ENCODE assay signal across 8 cellular contexts in the genomic region with DNA sequence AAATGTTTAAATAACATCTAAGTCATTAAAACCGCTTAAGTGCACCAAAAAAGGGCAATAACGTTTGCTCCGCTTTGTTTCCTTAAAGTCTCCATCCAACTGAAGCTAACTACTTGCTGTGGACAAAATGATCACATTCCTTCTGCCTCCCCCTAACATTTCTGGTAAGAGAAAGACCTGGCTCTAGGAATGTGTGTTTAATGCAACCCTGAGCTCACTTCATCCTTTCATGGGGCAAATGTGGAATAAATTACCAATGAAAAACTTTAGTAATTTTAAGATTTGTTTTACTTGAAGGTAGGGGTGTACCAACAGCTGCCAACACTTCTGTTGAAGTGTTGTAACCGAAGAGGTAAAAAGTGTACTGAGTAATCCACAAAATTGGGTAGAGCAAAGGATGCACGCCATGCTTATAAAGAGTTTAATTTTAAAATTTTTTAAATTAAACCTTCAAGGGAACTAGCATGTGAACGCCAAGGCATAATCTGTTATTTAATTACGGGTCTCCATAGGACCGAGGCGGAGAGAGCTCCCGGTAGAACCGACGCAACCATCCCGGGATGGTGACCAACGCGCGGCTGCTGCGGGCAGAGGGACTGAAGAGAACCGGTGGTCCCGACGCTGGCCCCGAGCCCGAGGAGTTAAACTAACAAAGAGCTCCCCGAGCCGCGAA. TPM values are rescaled to one million over a fixed set of nuclear protein-coding genes. Genes with fewer than 3 reads are reported as not detected.
A peak's percentile ranks its signal among the peaks of the same experiment; 100 is the strongest.
DNase-seq lines count a peak whose midpoint lies in the region; ATAC-seq and TF ChIP-seq lines count a peak whose summit lies in the region.

No MANE protein-coding gene starts in this region.

- POLR2A ChIA-PET in GM10248 (lab: Yijun Ruan, JAX), result interaction anchor here (0.5 to 3.0 kb wide), 2 partner anchors 149 to 183 kb away, joined by 3 to 22 read pairs; a partner anchor contains a TSS

- no peak overlapping the region for H2BK12ac ChIP-seq in trophoblast cell (ENCODE audit: low read length)

- peak overlapping the region; percentile 95 for H3K14ac ChIP-seq in trophoblast cell (ENCODE audit: low read length)

- peak overlapping the region; percentile 97 for H3K18ac ChIP-seq in trophoblast cell (ENCODE audit: low read length)

- ATAC-seq in GM19035 (IDR thresholded peaks at IDR 0.05; ENCODE audit: unreplicated experiment) (peak; percentile 1), GM18498 (IDR thresholded peaks at IDR 0.05; ENCODE audit: unreplicated experiment) (no peak)

- CTCF ChIA-PET in GM10248 (lab: Yijun Ruan, JAX), result interaction anchor here (0.6 to 4.7 kb wide), 17 partner anchors 11 to 138 kb away, joined by 3 to 38 read pairs (median 3); a partner anchor contains a TSS

- H3K36me3 ChIP-seq in BE2C (no peaks in the 10 kb centered on the region), fibroblast of lung (ENCODE audit: control insufficient read depth, insufficient read depth, low read length) (no peaks in the 10 kb centered on the region), trophoblast cell (ENCODE audit: control insufficient read depth in 1 of 2, insufficient read depth in 2 of 2, low read length in 2 of 2) (no peaks in the 10 kb centered on the region)

- H3K27me3 ChIP-seq in BE2C, result no peaks in the 10 kb centered on the region
- no peaks in the 10 kb centered on the region for H3K27me3 ChIP-seq in fibroblast of lung (ENCODE audit: control insufficient read depth, insufficient read depth, low read length)
- H3K27me3 ChIP-seq in trophoblast cell (ENCODE audit: insufficient read depth, low read length), result no peaks in the 10 kb centered on the region

- H3K9ac ChIP-seq in fibroblast of lung (ENCODE audit: insufficient read depth, low read length) (peak overlapping the region; percentile 96), trophoblast cell (ENCODE audit: low read length) (peak overlapping the region; percentile 99)

- DNase-seq in BE2C (no peak), SW480 (ENCODE audit: low spot score) (peak; percentile 59), fibroblast of lung (ENCODE audit: low read depth in 2 of 2) (peak; percentile 53 to 63), trophoblast cell (peak in 1 of 2 donors; percentile 19), Ammon's horn (ENCODE audit: low spot score) (no peak), GM10248 (ENCODE audit: extremely low spot score) (no peak)

- H2BK5ac ChIP-seq in trophoblast cell (ENCODE audit: low read depth, low read length, poor library complexity), result peak overlapping the region; percentile 97

- H3K4me3 ChIP-seq in BE2C (ENCODE audit: low read depth, low read length) (peak overlapping the region; percentile 70), fibroblast of lung (replicated peaks in 1 of 4; ENCODE audit: control extremely low read depth in 1 of 4, insufficient read depth in 1 of 4, low read depth in 3 of 4, low read length in 4 of 4) (peak overlapping the region; percentile 72 to 88 (median 84)), trophoblast cell (ENCODE audit: low read depth, low read length) (peak overlapping the region; percentile 97)

- H4K91ac ChIP-seq in trophoblast cell (ENCODE audit: low read depth, low read length), result peak overlapping the region; percentile 97

- peak overlapping the region; percentile 94 for H4K8ac ChIP-seq in trophoblast cell (ENCODE audit: low read depth, low read length)

- H3K4me2 ChIP-seq in fibroblast of lung (ENCODE audit: extremely low read depth, insufficient read depth, low read length), result peak overlapping the region; percentile 88
- H3K4me2 ChIP-seq in trophoblast cell (ENCODE audit: low read length), result peak overlapping the region; percentile 51

- H2AFZ ChIP-seq in fibroblast of lung (ENCODE audit: low read length), result no peak overlapping the region
- H2AFZ ChIP-seq in trophoblast cell (ENCODE audit: insufficient read depth, low read length, poor library complexity), result peak overlapping the region; percentile 52

- no peaks in the 10 kb centered on the region for H3K9me3 ChIP-seq in BE2C
- no peaks in the 10 kb centered on the region for H3K9me3 ChIP-seq in fibroblast of lung (ENCODE audit: control insufficient read depth, insufficient read depth, low read depth, low read length)
- H3K9me3 ChIP-seq in trophoblast cell (ENCODE audit: insufficient read depth, low read depth, low read length), result no peaks in the 10 kb centered on the region

- H2AK5ac ChIP-seq in trophoblast cell (ENCODE audit: low read length), result peak overlapping the region; percentile 47

- peak overlapping the region; percentile 80 for H2BK120ac ChIP-seq in trophoblast cell (ENCODE audit: insufficient read depth, low read length, poor library complexity)

- H3K27ac ChIP-seq in fibroblast of lung (ENCODE audit: insufficient read depth, low read length) (peak overlapping the region; percentile 95), trophoblast cell (ENCODE audit: low read depth, low read length) (peak overlapping the region; percentile 99)

- H4K12ac ChIP-seq in trophoblast cell (ENCODE audit: low read depth, low read length), result peak overlapping the region; percentile 97

- H4K20me1 ChIP-seq in fibroblast of lung (ENCODE audit: control insufficient read depth, extremely low read depth, insufficient read depth, low read length), result no peaks in the 10 kb centered on the region

- peaks cover 16% of the 10 kb centered on the region for H3K4me1 ChIP-seq in BE2C
- peaks cover 14% of the 10 kb centered on the region for H3K4me1 ChIP-seq in fibroblast of lung (ENCODE audit: control insufficient read depth, extremely low read depth, insufficient read depth, low read length)
- H3K4me1 ChIP-seq in trophoblast cell (ENCODE audit: control insufficient read depth in 1 of 2, insufficient read depth in 2 of 2, low read length in 2 of 2), result peaks cover 3 to 7% of the 10 kb centered on the region in 2 experiments

- TF ChIP-seq CTCF in BE2C (IDR thresholded peaks at IDR 0.05; ENCODE audit: low read depth, low read length) (no peak), fibroblast of lung (conservative IDR thresholded peaks at IDR 0.05 in 1 of 2, IDR thresholded peaks at IDR 0.05 in 1 of 2; ENCODE audit: low read depth in 1 of 2, low read length in 2 of 2) (no peak), GM10248 (IDR thresholded peaks at IDR 0.05; ENCODE audit: control extremely low read depth, extremely low read depth, low read depth, missing control alignments) (no peak)

- H3K23ac ChIP-seq in trophoblast cell (ENCODE audit: low read length), result no peak overlapping the region

- H3K4ac ChIP-seq in trophoblast cell (ENCODE audit: low read depth, low read length), result peak overlapping the region; percentile 90

- H3K79me2 ChIP-seq in fibroblast of lung (ENCODE audit: control insufficient read depth, insufficient read depth, low read length) (peaks cover 59% of the 10 kb centered on the region), trophoblast cell (ENCODE audit: control insufficient read depth, insufficient read depth, low read length, poor library complexity) (peaks cover 15% of the 10 kb centered on the region)

- peaks cover 12% of the 10 kb centered on the region for H3K79me1 ChIP-seq in trophoblast cell (ENCODE audit: low read length)

- WGBS in trophoblast cell (ENCODE audit: extremely low coverage, insufficient coverage, insufficient read length), result no CpG with 5 or more reads among the region's 25 CpGs

RNA-seq across cellular contexts. Expression of a gene that starts 1.1 kb away (rescaled TPM):
- polyA plus RNA-seq in BE2C (2012; ENCODE audit: insufficient read depth, insufficient read length, low read depth), result 22.4 TPM
- total RNA-seq in fibroblast of lung, result 48.3 and 51.4 TPM in 2 replicates
- polyA plus RNA-seq in fibroblast of lung, result 33.0 and 36.4 TPM in 2 replicates
- polyA plus RNA-seq in fibroblast of lung (2012), result 39.9 and 42.8 TPM in 2 replicates
- polyA minus RNA-seq in fibroblast of lung (ENCODE audit: low replicate concordance), result 2.6 and 7.5 TPM in 2 replicates
- polyA plus RNA-seq in trophoblast cell (2013), result 20.3 and 20.7 TPM in 2 replicates

Comparison
In these comparisons a context has a peak if more than half of its experiments do, and no peak if none do; other contexts are left out.
1. DNase-seq: peak in SW480 (single experiment) and fibroblast of lung (2 of 2); none in BE2C (single experiment), Ammon's horn (single experiment) and GM10248 (single experiment).
2. Peak in every context shown above with its lines, with median percentiles within 50 percentile points of each other: H3K4me3 ChIP-seq.